1 cellular context compared by ENCODE assay signal in genomic region chr9:35110327-35110758, GRCh38.
A peak's percentile ranks its signal among the peaks of the same experiment; 100 is the strongest.
TF ChIP-seq lines count a peak whose summit lies in the region.

No MANE protein-coding gene starts in this region.

TF ChIP-seq in endothelial cell of umbilical vein, 7 proteins besides CTCF, POLR2A, EP300 and RAD21:
- TF ChIP-seq FOS (IDR thresholded peaks at IDR 0.05; ENCODE audit: borderline replicate concordance, insufficient read depth, low read length) (peak; percentile 55), JUN (IDR thresholded peaks at IDR 0.05; ENCODE audit: borderline replicate concordance, insufficient read depth, insufficient read length, low read depth) (no peak), POLR2AphosphoS5 (IDR thresholded peaks at IDR 0.05; ENCODE audit: insufficient read depth, low read depth, low read length) (peak; percentile 30), GATA2 (IDR thresholded peaks at IDR 0.05; ENCODE audit: insufficient read depth, insufficient read length, low read depth, low read length) (no peak)
TF ChIP-seq in endothelial cell of umbilical vein: peak in this region for 2.
